ENCODE assay signal across 9 cellular contexts in genomic region chr14:101731187-101732080, GRCh38. TPM values are rescaled to one million over a fixed set of nuclear protein-coding genes. Genes with fewer than 3 reads are reported as not detected.
A peak's percentile ranks its signal among the peaks of the same experiment; 100 is the strongest.
DNase-seq lines count a peak whose midpoint lies in the region; ATAC-seq and TF ChIP-seq lines count a peak whose summit lies in the region.
"Had no signal": no experiment of that assay in that cellular context is flagged by ENCODE, and none has a peak within 500 bp of the region (broad histone marks: within the 10 kb centered on the region; RNA-seq: fewer than 3 reads in every experiment).

No MANE protein-coding gene starts in this region.

- CTCF ChIA-PET in RWPE1 (lab: Yijun Ruan, JAX) = interaction anchor here (0.9 kb wide), 1 partner anchor 28 kb away, joined by 3 read pairs; no protein-coding TSS in a partner anchor

- no peak overlapping the region for H3K27ac ChIP-seq in Karpas-422 (ENCODE audit: low read length)
- H3K27ac ChIP-seq in RWPE1 = peak overlapping the region; percentile 96
- H3K27ac ChIP-seq: KMS-11 had no signal

- no peaks in the 10 kb centered on the region for H3K9me3 ChIP-seq in Karpas-422 (ENCODE audit: low read length)
- H3K9me3 ChIP-seq in BE2C = no peaks in the 10 kb centered on the region

- H3K79me2 ChIP-seq in Karpas-422 (ENCODE audit: low read length) = no peaks in the 10 kb centered on the region

- no peaks in the 10 kb centered on the region for H3K27me3 ChIP-seq in Karpas-422 (ENCODE audit: low read length)
- H3K27me3 ChIP-seq in BE2C = no peaks in the 10 kb centered on the region

- H3K36me3 ChIP-seq in Karpas-422 (ENCODE audit: insufficient read depth, low read length) (no peaks in the 10 kb centered on the region), BE2C (no peaks in the 10 kb centered on the region)

- H3K4me3 ChIP-seq in Karpas-422 (ENCODE audit: low read length) (no peak overlapping the region), skeletal muscle cell (ENCODE audit: low read depth, low read length) (no peak overlapping the region), BE2C (ENCODE audit: low read depth, low read length) (no peak overlapping the region)

- POLR2A ChIA-PET in RWPE1 (lab: Yijun Ruan, JAX; ENCODE audit: low non-redundant PET) = interaction anchor here (0.6 kb wide), 1 partner anchor 11 kb away, joined by 4 read pairs; no protein-coding TSS in a partner anchor

- H3K9ac ChIP-seq in Karpas-422 (ENCODE audit: low read length) = no peak overlapping the region
- H3K9ac ChIP-seq: KMS-11 had no signal

- H3K4me1 ChIP-seq in Karpas-422 (ENCODE audit: low read length) (peaks cover 7% of the 10 kb centered on the region), BE2C (no peaks in the 10 kb centered on the region)

- H3K9me2 ChIP-seq in Karpas-422 (replicated peaks; ENCODE audit: insufficient read depth, low read length) = no peaks in the 10 kb centered on the region

- no peak for TF ChIP-seq CTCF in RWPE1 (conservative IDR thresholded peaks at IDR 0.05; ENCODE audit: low read depth)
- TF ChIP-seq CTCF in BE2C (IDR thresholded peaks at IDR 0.05; ENCODE audit: low read depth, low read length) = no peak

- H2AFZ ChIP-seq in Karpas-422 (ENCODE audit: low read length) = no peak overlapping the region

- no peak overlapping the region for H3K4me2 ChIP-seq in Karpas-422 (ENCODE audit: low read depth, low read length, poor library complexity, severe bottlenecking)
- H3K4me2 ChIP-seq: KMS-11 had no signal

- DNase-seq in DMS 273 (lab: John Stamatoyannopoulos, UW; ENCODE audit: unreplicated experiment) = peak; percentile 85
- DNase-seq in Karpas-422 = peak; percentile 56
- peak; percentile 84 for DNase-seq in RWPE1 (ENCODE audit: low spot score)
- DNase-seq in activated naive CD4-positive, alpha-beta T cell treated with Interleukin-2 at 50 U/mL for 16 hours = peak; percentile 87
- peak; percentile 59 for DNase-seq in Right ventricle myocardium superior
- DNase-seq in skeletal muscle cell (ENCODE audit: low read depth) = peak; percentile 37
- no peak for DNase-seq in BE2C

- ATAC-seq in GM21717 (IDR thresholded peaks at IDR 0.05; ENCODE audit: unreplicated experiment) = peak; percentile 90
- peak; percentile 77 for ATAC-seq in Right ventricle myocardium superior (ENCODE audit: poor library complexity)

- H4K20me1 ChIP-seq in Karpas-422 (ENCODE audit: insufficient read depth, low read depth, low read length) = no peaks in the 10 kb centered on the region

- intact Hi-C loops in Right ventricle myocardium superior (cut with DNase I) = no loop called here

RNA-seq across cellular contexts. Expression of gene PPP2R5C, which starts 30.1 kb away (rescaled TPM):
- total RNA-seq in Karpas-422 (2014; rRNA removed; shearing (Covaris generic); ENCODE audit: low replicate concordance) = 233 and 301 TPM in 2 replicates
- 169 TPM for total RNA-seq in Right ventricle myocardium superior
- 55.0 TPM for polyA plus RNA-seq in BE2C (2012; ENCODE audit: insufficient read depth, insufficient read length, low read depth)
